In the genomic region with DNA sequence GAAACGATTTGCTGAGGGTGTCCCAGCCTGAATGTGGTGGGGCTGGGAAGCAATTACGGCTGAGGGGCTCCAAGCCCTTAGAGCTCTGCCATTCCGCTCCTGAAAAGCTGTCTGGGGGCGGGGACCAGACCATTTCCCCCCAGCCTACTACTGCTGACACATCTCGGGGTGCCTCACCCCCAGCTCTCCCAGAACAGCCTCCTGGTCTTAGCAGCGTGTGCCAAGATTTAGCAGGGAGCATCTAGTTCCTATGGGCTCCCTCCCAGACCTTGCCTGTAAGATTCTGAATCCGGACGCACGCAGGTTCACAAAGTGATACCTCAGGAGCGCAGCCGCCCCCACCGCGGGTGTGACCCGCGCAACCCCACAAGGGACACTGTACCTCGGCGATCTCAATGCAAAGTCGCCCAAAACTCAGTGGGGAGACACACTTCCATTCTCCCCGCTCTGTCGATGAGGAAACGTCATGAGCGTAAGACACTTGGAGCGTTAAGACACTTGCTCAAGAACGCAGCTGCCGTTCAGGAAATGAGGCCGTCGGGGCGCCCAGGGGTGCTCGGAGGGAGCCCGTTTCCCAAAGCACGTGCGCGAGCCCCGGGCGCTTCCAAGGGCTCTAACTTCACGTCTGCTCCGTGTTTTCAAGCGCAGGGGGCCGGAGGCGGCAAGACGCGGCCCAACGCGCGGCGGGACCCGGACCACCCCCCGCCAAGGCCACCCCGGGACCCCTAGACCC, we compare ENCODE assay signal across 8 cellular contexts. TPM values are rescaled to one million over a fixed set of nuclear protein-coding genes. Genes with fewer than 3 reads are reported as not detected.
DNase-seq lines count a peak whose midpoint lies in the region; ATAC-seq, FAIRE-seq and TF ChIP-seq lines count a peak whose summit lies in the region.

No MANE protein-coding gene starts in this region.

- TF ChIP-seq CTCF in OCI-LY1 (IDR thresholded peaks at IDR 0.05; ENCODE audit: low read length) (no peak), parathyroid adenoma (IDR thresholded peaks at IDR 0.05) (no peak)

- DNase-seq in NK-92 treated with Interleukin-12 subunit alpha and Interleukin-12 subunit beta, amount 100 ng/mL, for 24 hours (lab: John Stamatoyannopoulos, UW) = peak; percentile 8
- DNase-seq in NK-92 (lab: John Stamatoyannopoulos, UW; ENCODE audit: unreplicated experiment) (no peak), frontal cortex (ENCODE audit: low spot score in 2 of 2) (peak; percentile 35 to 55), 8988T (no peak)
- DNase-seq in activated effector memory CD4-positive, alpha-beta T cell treated with anti-CD3 and anti-CD28 coated beads, Interleukin-2, amount 50 U/mL, for 16 hours = peak; percentile 83

- H3K79me2 ChIP-seq in OCI-LY1 (ENCODE audit: insufficient read depth, low read length) (peaks cover 34% of the 10 kb centered on the region), parathyroid adenoma (peaks cover 4% of the 10 kb centered on the region)

- H2AFZ ChIP-seq in OCI-LY1 (ENCODE audit: low read length) = no peak overlapping the region
- peak overlapping the region; percentile 97 for H2AFZ ChIP-seq in parathyroid adenoma

- H3K9me3 ChIP-seq in OCI-LY1 (ENCODE audit: low read length) = 0 out of 2 replicates have a peak, but pooled peaks cover 6% of the 10 kb centered on the region
- H3K9me3 ChIP-seq in parathyroid adenoma (ENCODE audit: control insufficient read depth, low read length) = no peaks in the 10 kb centered on the region

- peak; percentile 26 for ATAC-seq in HG02938 (IDR thresholded peaks at IDR 0.05; ENCODE audit: unreplicated experiment)

- 0 out of 2 replicates have a peak, but pooled peaks cover 7% of the 10 kb centered on the region for H3F3A ChIP-seq in OCI-LY1 (ENCODE audit: insufficient read depth, low read length)

- H3K4me3 ChIP-seq in OCI-LY1 (ENCODE audit: low read depth, low read length, poor library complexity, severe bottlenecking) = peak overlapping the region; percentile 78
- H3K4me3 ChIP-seq in parathyroid adenoma (ENCODE audit: low read depth, low read length) = peak overlapping the region; percentile 73

- H3K4me2 ChIP-seq in OCI-LY1 (ENCODE audit: low read length) (peak overlapping the region; percentile 88), parathyroid adenoma (ENCODE audit: low read length) (peak overlapping the region; percentile 99)

- peaks cover 42% of the 10 kb centered on the region for H3K36me3 ChIP-seq in OCI-LY1 (ENCODE audit: insufficient read depth, low read length)
- no peaks in the 10 kb centered on the region for H3K36me3 ChIP-seq in parathyroid adenoma (ENCODE audit: control insufficient read depth, insufficient read depth, low read length)

- H3K9ac ChIP-seq in OCI-LY1 (ENCODE audit: low read length) (peak overlapping the region; percentile 93), parathyroid adenoma (peak overlapping the region; percentile 59)

- H3K9me2 ChIP-seq in OCI-LY1 (ENCODE audit: low read depth, low read length) = no peaks in the 10 kb centered on the region

- no peak for FAIRE-seq in frontal cortex (lab: Jason Lieb, UNC)

- H3K4me1 ChIP-seq in OCI-LY1 (ENCODE audit: insufficient read depth, low read length, severe bottlenecking) = peaks cover 21% of the 10 kb centered on the region
- H3K4me1 ChIP-seq in parathyroid adenoma = peaks cover 5% of the 10 kb centered on the region

- no peaks in the 10 kb centered on the region for H3K27me3 ChIP-seq in OCI-LY1 (ENCODE audit: insufficient read depth, low read length)
- no peaks in the 10 kb centered on the region for H3K27me3 ChIP-seq in parathyroid adenoma (ENCODE audit: control insufficient read depth, insufficient read depth, low read length)

- H4K20me1 ChIP-seq in OCI-LY1 (ENCODE audit: insufficient read depth, low read length) = no peaks in the 10 kb centered on the region

- H3K27ac ChIP-seq in OCI-LY1 (ENCODE audit: low read depth, low read length, poor library complexity, severe bottlenecking) = peak overlapping the region; percentile 37
- H3K27ac ChIP-seq in parathyroid adenoma = no peak overlapping the region

RNA-seq across cellular contexts. Expression of a gene that starts 0.6 kb away (rescaled TPM):
- total RNA-seq in frontal cortex = 7.7 TPM

RNA-seq across cellular contexts. Expression of a gene that starts 19.0 kb away (rescaled TPM):
- 11.4 TPM for total RNA-seq in frontal cortex

RNA-seq across cellular contexts. Expression of a gene that starts 30.6 kb away (rescaled TPM):
- 81.5 TPM for total RNA-seq in frontal cortex

RNA-seq across cellular contexts. Expression of a gene that starts 30.7 kb away (rescaled TPM):
- 23.2 TPM for total RNA-seq in frontal cortex

RNA-seq across cellular contexts. Expression of a gene that starts 36.8 kb away (rescaled TPM):
- total RNA-seq in frontal cortex = 20.4 TPM

Comparison
In these comparisons a context has a peak if more than half of its experiments do, and no peak if none do; other contexts are left out.
1. DNase-seq: peak in NK-92 treated with Interleukin-12 subunit alpha and Interleukin-12 subunit beta, amount 100 ng/mL, for 24 hours (single experiment), activated effector memory CD4-positive, alpha-beta T cell treated with anti-CD3 and anti-CD28 coated beads, Interleukin-2, amount 50 U/mL, for 16 hours (single experiment) and frontal cortex (2 of 2); none in NK-92 (single experiment) and 8988T (single experiment).